8 cellular contexts compared by ENCODE assay signal in the genomic region with DNA sequence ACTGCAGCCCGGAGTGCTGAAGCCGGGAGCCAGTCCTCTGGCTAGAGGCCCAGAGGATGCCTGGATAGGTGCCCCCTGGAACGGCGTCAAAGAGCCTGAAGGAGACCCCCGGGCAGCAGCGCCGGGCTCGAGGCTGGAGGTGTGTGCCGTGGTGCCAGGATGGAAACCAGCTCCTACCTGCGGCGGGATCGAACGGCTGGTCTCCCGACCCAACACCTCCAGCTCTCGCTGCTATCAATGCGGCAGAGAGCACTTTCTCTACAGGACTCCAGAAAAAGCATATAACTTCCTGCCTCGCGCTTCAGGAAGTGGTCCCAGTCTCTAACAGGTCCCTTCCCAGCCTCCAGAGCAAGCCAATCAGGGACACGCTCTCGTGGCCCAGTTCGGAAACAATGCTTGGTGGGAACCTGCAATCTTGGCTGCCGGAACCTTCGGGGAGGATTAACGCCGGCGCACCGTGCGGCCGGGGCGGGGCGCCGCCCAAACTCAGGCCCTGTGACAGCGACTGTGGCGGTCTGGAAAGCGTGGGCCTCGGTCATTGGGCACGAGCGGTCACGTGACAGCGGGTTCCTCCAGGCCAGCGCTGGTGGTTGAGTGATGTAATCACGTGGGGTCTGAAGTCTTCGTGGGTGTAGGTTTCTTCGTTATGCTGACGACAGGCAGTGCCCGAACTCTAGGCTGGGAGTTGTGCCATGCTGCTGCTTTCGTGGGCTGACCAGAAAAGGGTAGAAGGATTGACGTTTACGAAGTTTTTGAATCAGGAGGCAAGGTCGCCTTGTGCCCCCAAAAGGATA. TPM values are rescaled to one million over a fixed set of nuclear protein-coding genes. Genes with fewer than 3 reads are reported as not detected.
DNase-seq lines count a peak whose midpoint lies in the region; ATAC-seq, FAIRE-seq and TF ChIP-seq lines count a peak whose summit lies in the region.

A gene (minus strand): TSS at position 281 of the 794 bp plus-strand sequence. CDS start 430 bp downstream, outside the sequence.

- H2BK15ac ChIP-seq in IMR-90 (ENCODE audit: low read depth, low read length): no peak within 1 kb of the TSS

- peak within 1 kb of the TSS; percentile 95 for H2AK9ac ChIP-seq in IMR-90 (replicated peaks; ENCODE audit: low read depth, low read length, poor library complexity)

- peak; percentile 100 for DNase-seq in DMS 273 (lab: John Stamatoyannopoulos, UW; ENCODE audit: unreplicated experiment)
- peak; percentile 99 for DNase-seq in IMR-90
- peak; percentile 97 for DNase-seq in OCI-M1 (lab: John Stamatoyannopoulos, UW)
- DNase-seq in activated T-cell treated with anti-CD3 and anti-CD28 coated beads for 24 hours (ENCODE audit: low read depth): peak; percentile 99
- peak; percentile 100 for DNase-seq in endothelial cell of umbilical vein (ENCODE audit: low read depth, low spot score)
- peak; percentile 100 for DNase-seq in midbrain (lab: John Stamatoyannopoulos, UW)
- DNase-seq in stimulated activated CD8-positive, alpha-beta memory T cell treated with anti-CD3 and anti-CD28 coated beads, Interleukin-2, amount 100 ng/mL, for 1 hour (ENCODE audit: low read depth in 2 of 2): peak; percentile 97

- peak within 1 kb of the TSS; percentile 81 for H2AK5ac ChIP-seq in IMR-90 (ENCODE audit: low read depth, low read length)

- H4K91ac ChIP-seq in IMR-90 (ENCODE audit: insufficient read depth, low read depth, low read length): peak within 1 kb of the TSS; percentile 75

- peak within 1 kb of the TSS; percentile 68 for H2BK5ac ChIP-seq in IMR-90 (ENCODE audit: low read depth, low read length, poor library complexity, severe bottlenecking)

- H4K20me1 ChIP-seq in IMR-90 (ENCODE audit: insufficient read depth, low read length): peaks cover 5% of the 10 kb centered on the region; the same call in 1 of the 2 replicates
- no peaks in the 10 kb centered on the region for H4K20me1 ChIP-seq in endothelial cell of umbilical vein (replicated peaks; ENCODE audit: control insufficient read depth, extremely low read depth, insufficient read depth, low read length)

- TF ChIP-seq RAD21 in IMR-90 (IDR thresholded peaks at IDR 0.05; ENCODE audit: low read length): no peak

- peak within 1 kb of the TSS; percentile 96 for H3K4ac ChIP-seq in IMR-90 (ENCODE audit: low read depth, low read length)

- peak within 1 kb of the TSS; percentile 89 to 99 for H4K8ac ChIP-seq in IMR-90 (ENCODE audit: low read depth in 2 of 2, low read length in 2 of 2)

- peak within 1 kb of the TSS; percentile 83 for H4K5ac ChIP-seq in IMR-90 (ENCODE audit: low read depth, low read length)

- H2AFZ ChIP-seq in IMR-90 (replicated peaks; ENCODE audit: low read length, poor library complexity): peak within 1 kb of the TSS; percentile 95
- H2AFZ ChIP-seq in endothelial cell of umbilical vein (ENCODE audit: low read depth, low read length): peak within 1 kb of the TSS; percentile 61

- H3K9ac ChIP-seq in IMR-90 (ENCODE audit: low read depth, low read length): peak within 1 kb of the TSS; percentile 72
- peak within 1 kb of the TSS; percentile 79 for H3K9ac ChIP-seq in endothelial cell of umbilical vein (replicated peaks; ENCODE audit: extremely low read depth, insufficient read depth, low read length)

- FAIRE-seq in endothelial cell of umbilical vein (lab: Jason Lieb, UNC): peak; percentile 94

- peak within 1 kb of the TSS; percentile 99 for H3K4me2 ChIP-seq in IMR-90 (ENCODE audit: low read depth, low read length)
- H3K4me2 ChIP-seq in endothelial cell of umbilical vein (ENCODE audit: insufficient read depth, low read length): peak within 1 kb of the TSS; percentile 99

- TF ChIP-seq POLR2A in IMR-90 (IDR thresholded peaks at IDR 0.05; ENCODE audit: low read depth, low read length): peak; percentile 80
- peak; percentile 79 for TF ChIP-seq POLR2A in endothelial cell of umbilical vein (IDR thresholded peaks at IDR 0.05; ENCODE audit: low read depth, low read length)

- H3K4me1 ChIP-seq in IMR-90 (ENCODE audit: control insufficient read depth, insufficient read depth, low read length) (no peaks in the 10 kb centered on the region), endothelial cell of umbilical vein (ENCODE audit: control insufficient read depth, extremely low read depth, insufficient read depth, low read length) (peaks cover 7% of the 10 kb centered on the region)

- TF ChIP-seq CTCF in IMR-90 (conservative IDR thresholded peaks at IDR 0.05; ENCODE audit: low read depth, low read length) (no peak), endothelial cell of umbilical vein (IDR thresholded peaks at IDR 0.05; ENCODE audit: extremely low read depth in 1 of 2, insufficient read depth in 1 of 2, low read depth in 1 of 2, low read length in 2 of 2) (no peak)

- peak within 1 kb of the TSS; percentile 93 for H3K23ac ChIP-seq in IMR-90 (ENCODE audit: low read depth, low read length)

- H3K36me3 ChIP-seq in IMR-90 (ENCODE audit: control insufficient read depth, insufficient read depth, low read length): no peaks in the 10 kb centered on the region
- no peaks in the 10 kb centered on the region for H3K36me3 ChIP-seq in endothelial cell of umbilical vein (ENCODE audit: control insufficient read depth in 2 of 2, extremely low read depth in 1 of 2, insufficient read depth in 2 of 2, low read length in 2 of 2)

- H3K27me3 ChIP-seq in IMR-90 (ENCODE audit: control insufficient read depth, insufficient read depth, low read length) (no peaks in the 10 kb centered on the region), endothelial cell of umbilical vein (ENCODE audit: control insufficient read depth in 2 of 2, insufficient read depth in 2 of 2, low read length in 2 of 2) (no peaks in the 10 kb centered on the region)

- H3K14ac ChIP-seq in IMR-90 (replicated peaks; ENCODE audit: low read depth, low read length): peak within 1 kb of the TSS; percentile 95

- in situ Hi-C loops in IMR-90 (cut with MboI; ENCODE audit: low sequenced_read_pairs): no loop called here

- peaks cover 38% of the 10 kb centered on the region for H3K79me2 ChIP-seq in endothelial cell of umbilical vein (ENCODE audit: control insufficient read depth, insufficient read depth, low read length)

- H3K9me3 ChIP-seq in IMR-90 (ENCODE audit: control insufficient read depth, insufficient read depth, low read length) (no peaks in the 10 kb centered on the region), endothelial cell of umbilical vein (replicated peaks; ENCODE audit: control insufficient read depth, insufficient read depth, low read length) (no peaks in the 10 kb centered on the region)

- H3K27ac ChIP-seq in IMR-90 (ENCODE audit: insufficient read depth, low read length) (peak within 1 kb of the TSS; percentile 79), endothelial cell of umbilical vein (ENCODE audit: insufficient read depth, low read depth, low read length) (peak within 1 kb of the TSS; percentile 56)

- peaks cover 0 to 31% of the 10 kb centered on the region in 2 experiments; a peak in 2 of 4 replicates for H3K79me1 ChIP-seq in IMR-90 (ENCODE audit: low read depth in 1 of 2, low read length in 2 of 2)

- POLR2A ChIA-PET in IMR-90 (lab: Charles Lee; ENCODE audit: unreplicated experiment) (interaction anchor here (0.6 kb wide), 1 partner anchor 131 kb away, joined by 4 read pairs; no protein-coding TSS in a partner anchor), endothelial cell of umbilical vein (lab: Charles Lee) (interaction anchor here (1.0 to 1.5 kb wide), 3 partner anchors 16 to 48 kb away, joined by 3 to 4 read pairs (median 3); a partner anchor contains a TSS)

- H3K4me3 ChIP-seq in IMR-90 (ENCODE audit: insufficient read depth, low read depth, low read length): peak within 1 kb of the TSS; percentile 63
- peak within 1 kb of the TSS; percentile 56 to 96 (median 75) for H3K4me3 ChIP-seq in endothelial cell of umbilical vein (replicated peaks in 1 of 3; ENCODE audit: insufficient read depth in 1 of 3, low read depth in 1 of 3, low read length in 3 of 3)

- H3K18ac ChIP-seq in IMR-90 (ENCODE audit: low read depth, low read length): peak within 1 kb of the TSS; percentile 12; the same call in 1 of the 2 replicates

- H3K56ac ChIP-seq in IMR-90 (ENCODE audit: extremely low read depth, insufficient read depth, low read length): peak within 1 kb of the TSS; percentile 84

- peak within 1 kb of the TSS; percentile 33; the same call in 1 of the 2 replicates for H2BK120ac ChIP-seq in IMR-90 (ENCODE audit: low read depth, low read length)

- peak; percentile 97 for ATAC-seq in GM21528 (IDR thresholded peaks at IDR 0.05; ENCODE audit: low FRiP score, unreplicated experiment)
- peak; percentile 97 for ATAC-seq in IMR-90 (ENCODE audit: low read depth)

- BruUV-seq in IMR-90 (replicated peaks; lab: Mats Ljungman, UMichigan) (no TSS peak), endothelial cell of umbilical vein (replicated peaks; lab: Mats Ljungman, UMichigan) (no TSS peak)

- dilution Hi-C loops in IMR-90 (cut with HindIII; ENCODE audit: low sequenced_read_pairs, unreplicated experiment): no loop called here
- dilution Hi-C loops in endothelial cell of umbilical vein (cut with MboI; ENCODE audit: extremely low pct_ligation_motif_present, low sequenced_read_pairs): no loop called here

- 0% methylated on average over 18 of the region's 50 CpGs; no CpG with 5 or more reads in 1 of the 2 experiments for WGBS in IMR-90 (ENCODE audit: extremely low coverage in 2 of 2, insufficient read length in 1 of 2), 2 experiments

- H2BK20ac ChIP-seq in IMR-90 (ENCODE audit: low read depth, low read length): 0 out of 2 replicates have a peak within 1 kb of the TSS, but pooled peaks have one; percentile 5

- intact Hi-C loops in IMR-90 (cut with micrococcal nuclease) (loop anchor here (1.0 to 10.0 kb wide), 2 partner anchors 16 to 1520 kb away; a partner anchor contains a TSS), endothelial cell of umbilical vein (cut with micrococcal nuclease) (loop anchor here (1.0 to 5.0 kb wide), 6 partner anchors 16 to 693 kb away; a partner anchor contains a TSS)

- CTCF ChIA-PET in IMR-90 (lab: Yijun Ruan, JAX): interaction anchor here (1.6 kb wide), 1 partner anchor 48 kb away, joined by 5 read pairs; a partner anchor contains a TSS
- CTCF ChIA-PET in endothelial cell of umbilical vein (lab: Charles Lee): interaction anchor here (1.6 to 3.6 kb wide), 2 partner anchors 16 to 48 kb away, joined by 5 to 34 read pairs; a partner anchor contains a TSS

- H3K9me1 ChIP-seq in IMR-90 (ENCODE audit: insufficient read depth, low read length) (no peaks in the 10 kb centered on the region), endothelial cell of umbilical vein (replicated peaks; ENCODE audit: control insufficient read depth, extremely low read depth, insufficient read depth, low read length) (no peaks in the 10 kb centered on the region)

RNA-seq across cellular contexts. Expression of the gene that starts here (rescaled TPM):
- 32.4 and 34.4 TPM in 2 replicates for total RNA-seq in IMR-90 (2012; rRNA removed)
- 12.7 and 12.9 TPM in 2 replicates for polyA plus RNA-seq in IMR-90 (2012; rRNA removed)
- 7.7 and 9.0 TPM in 2 replicates for polyA plus RNA-seq in IMR-90 (2012; cell fraction: cytosol; rRNA removed)
- polyA plus RNA-seq in IMR-90 (2012; cell fraction: nucleus; rRNA removed; ENCODE audit: low replicate concordance): 9.8 and 13.6 TPM in 2 replicates
- 30.1 and 30.3 TPM in 2 replicates for total RNA-seq in endothelial cell of umbilical vein
- polyA plus RNA-seq in endothelial cell of umbilical vein: 28.4 and 28.9 TPM in 2 replicates
- 13.8 and 16.4 TPM in 2 replicates for polyA plus RNA-seq in endothelial cell of umbilical vein (2011; cell fraction: cytosol; rRNA removed)
- 29.1 and 30.6 TPM in 2 replicates for polyA plus RNA-seq in endothelial cell of umbilical vein (2011; cell fraction: nucleus; rRNA removed)
- polyA plus RNA-seq in endothelial cell of umbilical vein (2012): 23.4 and 27.9 TPM in 2 replicates
- 54.4 and 57.7 TPM in 2 replicates for polyA minus RNA-seq in endothelial cell of umbilical vein
- 21.9 TPM for polyA minus RNA-seq in endothelial cell of umbilical vein (2011; cell fraction: cytosol; rRNA and poly(A)+ RNA removed)
- 37.6 and 40.3 TPM in 2 replicates for polyA minus RNA-seq in endothelial cell of umbilical vein (2011; cell fraction: nucleus; rRNA and poly(A)+ RNA removed)

Comparison
In these comparisons a context has a peak if more than half of its experiments do, and no peak if none do; other contexts are left out.
1. Peak in every context shown above with its lines: DNase-seq, ATAC-seq, H3K4me3 ChIP-seq and H3K27ac ChIP-seq.